Comparison of ENCODE assay signal across 12 cellular contexts in genomic region chr6:139137716-139138115, GRCh38. TPM values are rescaled to one million over a fixed set of nuclear protein-coding genes. Genes with fewer than 3 reads are reported as not detected.
A peak's percentile ranks its signal among the peaks of the same experiment; 100 is the strongest.
DNase-seq lines count a peak whose midpoint lies in the region; ATAC-seq and TF ChIP-seq lines count a peak whose summit lies in the region.
"Had no signal": no experiment of that assay in that cellular context is flagged by ENCODE, and none has a peak within 500 bp of the region (broad histone marks: within the 10 kb centered on the region; RNA-seq: fewer than 3 reads in every experiment).

No MANE protein-coding gene starts in this region.

- H3K4me1 ChIP-seq in heart right ventricle (peaks cover 0 to 66% (median 48%) of the 10 kb centered on the region in 9 donors), smooth muscle cell (ENCODE audit: low read depth) (peaks cover 14% of the 10 kb centered on the region)

- intact Hi-C loops in heart right ventricle (cut with DNase I): no loop called here

- H3K27me3 ChIP-seq in heart right ventricle (no peaks in the 10 kb centered on the region), smooth muscle cell (ENCODE audit: low read depth) (no peaks in the 10 kb centered on the region)

- 31 to 50% methylated on average over 2 of the region's 2 CpGs for WGBS in heart right ventricle, 2 donors
- 59% methylated on average over 2 of the region's 2 CpGs for WGBS in smooth muscle cell (ENCODE audit: low lambda C conversion rate)

- CTCF ChIA-PET in activated CD4-positive, alpha-beta T cell treated with anti-CD3 and anti-CD28 coated beads, Interleukin-2, amount 10 ng/mL, durations not matched to agents 7 days and 5 days (lab: Charles Lee): interaction anchor here (0.6 to 1.9 kb wide), 13 partner anchors 8 to 232 kb away, joined by 3 to 16 read pairs (median 5); no protein-coding TSS in a partner anchor

- H3K27me3 Mint-ChIP-seq in activated CD4-positive, alpha-beta T cell treated with anti-CD3 and anti-CD28 coated beads, Interleukin-2, amount 10 ng/mL, durations not matched to agents 7 days and 5 days: no peaks in the 10 kb centered on the region
- no peaks in the 10 kb centered on the region for H3K27me3 Mint-ChIP-seq in T-helper 17 cell

- ATAC-seq in T-helper 17 cell: no peak
- peak in 2 of 8 donors; percentile 15 to 47 for ATAC-seq in heart right ventricle
- ATAC-seq: A549 had no signal

- no peaks in the 10 kb centered on the region for H3K9me3 Mint-ChIP-seq in activated CD4-positive, alpha-beta T cell treated with anti-CD3 and anti-CD28 coated beads, Interleukin-2, amount 10 ng/mL, durations not matched to agents 7 days and 5 days

- H3F3A ChIP-seq in smooth muscle cell (ENCODE audit: low read depth): peaks cover 19% of the 10 kb centered on the region

- peak overlapping the region in 7 of 10 donors; percentile 12 to 89 (median 80) for H3K4me3 ChIP-seq in heart right ventricle
- H3K4me3 ChIP-seq in smooth muscle cell: no peak overlapping the region
- H3K4me3 ChIP-seq: A549 had no signal

- peaks cover 64% of the 10 kb centered on the region for H3K4me1 Mint-ChIP-seq in activated CD4-positive, alpha-beta T cell treated with anti-CD3 and anti-CD28 coated beads, Interleukin-2, amount 10 ng/mL, durations not matched to agents 7 days and 5 days
- peaks cover 54% of the 10 kb centered on the region for H3K4me1 Mint-ChIP-seq in T-helper 17 cell

- H3K79me2 ChIP-seq in smooth muscle cell (ENCODE audit: low read depth): peaks cover 61% of the 10 kb centered on the region

- peaks cover 45% of the 10 kb centered on the region for H3K36me3 Mint-ChIP-seq in activated CD4-positive, alpha-beta T cell treated with anti-CD3 and anti-CD28 coated beads, Interleukin-2, amount 10 ng/mL, durations not matched to agents 7 days and 5 days (ENCODE audit: low read depth)
- peaks cover 16% of the 10 kb centered on the region for H3K36me3 Mint-ChIP-seq in T-helper 17 cell (ENCODE audit: low read depth)

- H3K27ac ChIP-seq in heart right ventricle (peak overlapping the region in 8 of 10 donors; percentile 93 to 98 (median 97)), smooth muscle cell (ENCODE audit: low read depth) (no peak overlapping the region)
- H3K27ac ChIP-seq: A549 had no signal

- DNase-seq in activated CD4-positive, alpha-beta T cell treated with anti-CD3 and anti-CD28 coated beads, Interleukin-2, amount 10 ng/mL, durations not matched to agents 7 days and 5 days: no peak
- DNase-seq in activated CD4-positive, alpha-beta T cell treated with anti-CD3 and anti-CD28 coated beads for 48 hours: no peak
- DNase-seq in T-helper 17 cell (no peak), heart right ventricle (no peak), smooth muscle cell (lab: John Stamatoyannopoulos, UW; ENCODE audit: unreplicated experiment) (no peak), activated gamma-delta T cell treated with Interleukin-2 at 50 U/mL for 16 hours (no peak), NCI-H345 (lab: John Stamatoyannopoulos, UW) (no peak)
- DNase-seq in activated CD4-positive, CD25-positive, alpha-beta regulatory T cell (lab: John Stamatoyannopoulos, UW): no peak
- DNase-seq: activated gamma-delta T cell, GDM1, NCI-H2029 had no signal

- H3K4me2 ChIP-seq in smooth muscle cell: peak overlapping the region; percentile 100
- H3K4me2 ChIP-seq: A549 had no signal

- H3K9me3 ChIP-seq in T-helper 17 cell (ENCODE audit: control insufficient read depth, low read length, poor library complexity, severe bottlenecking) (no peaks in the 10 kb centered on the region), heart right ventricle (no peaks in the 10 kb centered on the region), smooth muscle cell (replicated peaks; ENCODE audit: low read depth) (no peaks in the 10 kb centered on the region)
- H3K9me3 ChIP-seq: A549 had no signal

- H3K9ac ChIP-seq in smooth muscle cell (ENCODE audit: low read depth): no peak overlapping the region

- peaks cover 47% of the 10 kb centered on the region for H4K20me1 ChIP-seq in smooth muscle cell (ENCODE audit: low read depth)

- no peak overlapping the region for H2AFZ ChIP-seq in smooth muscle cell (ENCODE audit: low read depth)

- TF ChIP-seq CTCF in heart right ventricle (IDR thresholded peaks at IDR 0.05): no peak
- no peak for TF ChIP-seq CTCF in smooth muscle cell (IDR thresholded peaks at IDR 0.05; ENCODE audit: borderline replicate concordance, insufficient read depth, poor library complexity, severe bottlenecking)

- H3K36me3 ChIP-seq in heart right ventricle: peaks cover 0 to 8% (median 0%) of the 10 kb centered on the region in 9 donors
- H3K36me3 ChIP-seq in smooth muscle cell (ENCODE audit: low read depth): no peaks in the 10 kb centered on the region

- H3K27ac Mint-ChIP-seq in activated CD4-positive, alpha-beta T cell treated with anti-CD3 and anti-CD28 coated beads, Interleukin-2, amount 10 ng/mL, durations not matched to agents 7 days and 5 days: peak overlapping the region; percentile 98
- peak overlapping the region; percentile 97 for H3K27ac Mint-ChIP-seq in T-helper 17 cell

- POLR2A ChIA-PET in activated CD4-positive, alpha-beta T cell treated with anti-CD3 and anti-CD28 coated beads, Interleukin-2, amount 10 ng/mL, durations not matched to agents 7 days and 5 days (lab: Charles Lee): interaction anchor here (1.0 to 1.7 kb wide), 5 partner anchors 9 to 237 kb away, joined by 3 to 6 read pairs (median 3); partner anchors contain the start of gene CITED2

- peak overlapping the region; percentile 87 for H3K4me3 Mint-ChIP-seq in activated CD4-positive, alpha-beta T cell treated with anti-CD3 and anti-CD28 coated beads, Interleukin-2, amount 10 ng/mL, durations not matched to agents 7 days and 5 days
- H3K4me3 Mint-ChIP-seq in T-helper 17 cell: peak overlapping the region; percentile 96

RNA-seq across cellular contexts. Expression of gene HECA, which starts 2.8 kb away (rescaled TPM):
- total RNA-seq in activated CD4-positive, alpha-beta T cell treated with anti-CD3 and anti-CD28 coated beads, Interleukin-2, amount 10 ng/mL, durations not matched to agents 7 days and 5 days: 10 to 100 TPM; 59.2 to 60.1 TPM
- total RNA-seq in T-helper 17 cell: 100 to 1,000 TPM; 172 to 197 TPM
- 10 to 100 TPM; 33.5 to 70.6 (median 43.5) TPM for total RNA-seq in heart right ventricle
- polyA plus RNA-seq in heart right ventricle: 10 to 100 TPM in 1 of 2 donors, 1 to 10 TPM in 1; 8.6 to 15.0 TPM
- 19.7 and 21.3 TPM in 2 replicates for total RNA-seq in smooth muscle cell
- polyA plus RNA-seq in smooth muscle cell: 7.2 and 7.7 TPM in 2 replicates
